30 cellular contexts compared by ENCODE assay signal in the genomic region with DNA sequence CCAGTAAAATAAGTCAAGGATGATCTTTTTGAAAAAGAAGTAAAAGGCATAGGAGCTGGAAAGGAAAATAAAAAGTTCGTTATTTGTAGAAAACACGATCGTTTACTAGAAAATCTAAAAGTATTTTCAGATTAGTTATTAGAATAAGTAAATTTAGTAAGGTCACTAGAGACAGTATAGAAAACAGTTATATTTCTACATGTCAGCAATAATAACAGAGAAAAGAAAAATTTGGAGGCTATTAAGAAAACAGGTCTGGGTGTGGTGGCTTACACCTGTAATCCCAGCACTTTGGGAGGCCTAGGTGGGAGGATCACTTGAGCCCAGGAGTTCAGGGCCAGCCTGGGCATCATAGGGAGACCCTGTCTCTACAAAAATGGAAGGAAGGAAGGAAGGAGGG.
"Had no signal": no experiment of that assay in that cellular context is flagged by ENCODE, and none has a peak within 500 bp of the region (broad histone marks: within the 10 kb centered on the region; RNA-seq: fewer than 3 reads in every experiment).

No MANE protein-coding gene starts in this region.

- H3K27ac ChIP-seq: neural progenitor cell, ovary, parathyroid adenoma, psoas muscle, skin epidermis, spleen, stomach, thoracic aorta, upper lobe of left lung, vagina had no signal

- DNase-seq: natural killer cell; occipital lobe; ovary; posterior cingulate gyrus; psoas muscle; right cardiac atrium; spleen; stimulated activated CD4-positive, alpha-beta T cell treated with anti-CD3 and anti-CD28 coated beads, Interleukin-12 subunit alpha, Interleukin-12 subunit beta, amount 100 ng/mL, for 4 hours; stimulated activated CD4-positive, alpha-beta T cell treated with anti-CD3 and anti-CD28 coated beads, Interleukin-1b, Interleukin-23, amount 100 ng/mL, for 48 hours; stimulated activated CD4-positive, alpha-beta T cell treated with anti-CD3 and anti-CD28 coated beads, Interleukin-4, amount 100 ng/mL, for 1 hour; stimulated activated CD4-positive, alpha-beta T cell treated with anti-CD3 and anti-CD28 coated beads, Interleukin-4, amount 100 ng/mL, for 4 hours; stimulated activated CD8-positive, alpha-beta memory T cell treated with anti-CD3 and anti-CD28 coated beads, Interleukin-4, amount 100 ng/mL, for 48 hours; stimulated activated naive CD4-positive, alpha-beta T cell treated with Interleukin-2 at 50 U/mL for 16 hours; stomach; thyroid gland; trophoblast cell; upper lobe of left lung had no signal

- FAIRE-seq: urothelium cell line had no signal

- H3K4me3 Mint-ChIP-seq: natural killer cell; nephron; neural progenitor cell; stimulated activated memory B cell treated with anti-CD40 and anti-IgM and Interleukin-4, amounts not matched to agents 10 μg/mL and 1 μg/mL and 100 μg/mL, for 72 hours; stimulated activated naive CD8-positive, alpha-beta T cell treated with anti-CD3 and anti-CD28 coated beads, Interleukin-15, Interleukin-2, amounts not matched to agents 100 ng/mL and 50 ng/mL, for 24 hours had no signal

- H3K79me2 ChIP-seq: parathyroid adenoma had no signal

- H3K27me3 Mint-ChIP-seq: progenitor cell of endocrine pancreas; stimulated activated memory B cell treated with anti-CD40 and anti-IgM and Interleukin-4, amounts not matched to agents 10 μg/mL and 1 μg/mL and 100 μg/mL, for 72 hours; stimulated activated naive CD8-positive, alpha-beta T cell treated with anti-CD3 and anti-CD28 coated beads, Interleukin-15, Interleukin-2, amounts not matched to agents 100 ng/mL and 50 ng/mL, for 24 hours had no signal

- H3K9ac ChIP-seq: neural progenitor cell, parathyroid adenoma had no signal

- H3K27ac Mint-ChIP-seq: natural killer cell; neural progenitor cell; progenitor cell of endocrine pancreas; stimulated activated memory B cell treated with anti-CD40 and anti-IgM and Interleukin-4, amounts not matched to agents 10 μg/mL and 1 μg/mL and 100 μg/mL, for 72 hours; stimulated activated naive CD8-positive, alpha-beta T cell treated with anti-CD3 and anti-CD28 coated beads, Interleukin-15, Interleukin-2, amounts not matched to agents 100 ng/mL and 50 ng/mL, for 24 hours had no signal

- H3K9me3 ChIP-seq: psoas muscle, thoracic aorta, thyroid gland, tibial nerve, upper lobe of left lung, vagina had no signal

- H3K27me3 ChIP-seq: neural progenitor cell, ovary, spleen, stomach, thyroid gland, tibial nerve, upper lobe of left lung, vagina had no signal

- H3K4me3 ChIP-seq: neural progenitor cell, ovary, psoas muscle, skin epidermis, smooth muscle cell, spleen, stomach, thoracic aorta, thyroid gland, tibial nerve, upper lobe of left lung, vagina had no signal

- H2AFZ ChIP-seq: neural progenitor cell, parathyroid adenoma had no signal

- H3K4me2 ChIP-seq: neural progenitor cell, smooth muscle cell had no signal

- H3K36me3 ChIP-seq: ovary, thyroid gland had no signal

- ATAC-seq: natural killer cell; psoas muscle; right cardiac atrium; sciatic nerve; stimulated activated memory B cell treated with anti-CD40 and anti-IgM and Interleukin-4, amounts not matched to agents 10 μg/mL and 1 μg/mL and 100 μg/mL, for 72 hours had no signal
